Comparison of ENCODE assay signal across 9 cellular contexts in genomic region chr13:98535501-98536357, GRCh38. TPM values are rescaled to one million over a fixed set of nuclear protein-coding genes. Genes with fewer than 3 reads are reported as not detected.
A peak's percentile ranks its signal among the peaks of the same experiment; 100 is the strongest.
DNase-seq lines count a peak whose midpoint lies in the region; ATAC-seq, FAIRE-seq and TF ChIP-seq lines count a peak whose summit lies in the region.
"Had no signal": no experiment of that assay in that cellular context is flagged by ENCODE, and none has a peak within 500 bp of the region (broad histone marks: within the 10 kb centered on the region; RNA-seq: fewer than 3 reads in every experiment).

No MANE protein-coding gene starts in this region.

- peak overlapping the region; percentile 13 for H3K27ac Mint-ChIP-seq in activated T-helper 1 cell treated with anti-CD3 and anti-CD28 coated beads, Interleukin-12 subunit alpha, Interleukin-12 subunit beta, Interleukin-2, Interleukin-4 antibody, amounts not matched to agents 30 ng/mL and 10 ng/mL and 1 ng/mL, durations not matched to agents 14 hours and 24 hours and 36 hours

- H3K4me3 ChIP-seq in HEK293 (ENCODE audit: low read depth, low read length) (no peak overlapping the region), small intestine (ENCODE audit: low read depth in 1 of 2, low read length in 2 of 2) (no peak overlapping the region)

- H3K4me1 ChIP-seq in HEK293 (ENCODE audit: control insufficient read depth, insufficient read depth, low read length) (no peaks in the 10 kb centered on the region), small intestine (ENCODE audit: control insufficient read depth in 2 of 2, insufficient read depth in 1 of 2, low read depth in 1 of 2, low read length in 1 of 2) (peaks cover 18 to 23% of the 10 kb centered on the region in 2 donors)

- H3K4me3 Mint-ChIP-seq in activated T-helper 1 cell treated with anti-CD3 and anti-CD28 coated beads, Interleukin-12 subunit alpha, Interleukin-12 subunit beta, Interleukin-2, Interleukin-4 antibody, amounts not matched to agents 30 ng/mL and 10 ng/mL and 1 ng/mL, durations not matched to agents 14 hours and 24 hours and 36 hours = no peak overlapping the region

- no peaks in the 10 kb centered on the region for H3K27me3 ChIP-seq in small intestine (ENCODE audit: control insufficient read depth in 2 of 2, insufficient read depth in 2 of 2, low read length in 2 of 2)

- no peaks in the 10 kb centered on the region for H3K9me3 ChIP-seq in HEK293 (ENCODE audit: control insufficient read depth, insufficient read depth, low read depth, low read length)
- no peaks in the 10 kb centered on the region for H3K9me3 ChIP-seq in small intestine (ENCODE audit: control insufficient read depth, low read depth)

- DNase-seq in activated T-helper 1 cell treated with anti-CD3 and anti-CD28 coated beads, Interleukin-12 subunit alpha, Interleukin-12 subunit beta, Interleukin-2, Interleukin-4 antibody, amounts not matched to agents 30 ng/mL and 10 ng/mL and 1 ng/mL, durations not matched to agents 14 hours and 24 hours and 36 hours (ENCODE audit: low spot score) = no peak
- DNase-seq in left ventricle myocardium superior = no peak
- DNase-seq in small intestine = peak; percentile 66
- no peak for DNase-seq in hepatic stellate cell (ENCODE audit: low spot score)
- no peak for DNase-seq in T-helper 9 cell
- DNase-seq: activated CD4-positive, alpha-beta T cell treated with anti-CD3 and anti-CD28 coated beads for 1 hour had no signal

- POLR2A ChIA-PET in HEK293 (lab: Yijun Ruan, JAX) = interaction anchor here (1.1 kb wide), 1 partner anchor 51 kb away, joined by 3 read pairs; no protein-coding TSS in a partner anchor

- intact Hi-C loops in activated T-helper 1 cell treated with anti-CD3 and anti-CD28 coated beads, Interleukin-12 subunit alpha, Interleukin-12 subunit beta, Interleukin-2, Interleukin-4 antibody, amounts not matched to agents 30 ng/mL and 10 ng/mL and 1 ng/mL, durations not matched to agents 14 hours and 24 hours and 36 hours (cut with micrococcal nuclease) = no loop called here
- intact Hi-C loops in left ventricle myocardium superior (cut with micrococcal nuclease) = no loop called here

- H3K36me3 Mint-ChIP-seq in activated T-helper 1 cell treated with anti-CD3 and anti-CD28 coated beads, Interleukin-12 subunit alpha, Interleukin-12 subunit beta, Interleukin-2, Interleukin-4 antibody, amounts not matched to agents 30 ng/mL and 10 ng/mL and 1 ng/mL, durations not matched to agents 14 hours and 24 hours and 36 hours (ENCODE audit: low read depth) = peaks cover 17% of the 10 kb centered on the region

- TF ChIP-seq POLR2A in GM18505 (IDR thresholded peaks at IDR 0.05; ENCODE audit: borderline replicate concordance, extremely low read depth, insufficient read depth, insufficient read length) = no peak

- no peaks in the 10 kb centered on the region for H3K36me3 ChIP-seq in HEK293 (ENCODE audit: control insufficient read depth in 2 of 2, insufficient read depth in 1 of 2, low read length in 2 of 2)
- no peaks in the 10 kb centered on the region for H3K36me3 ChIP-seq in small intestine (ENCODE audit: control insufficient read depth in 2 of 2, insufficient read depth in 2 of 2, low read length in 2 of 2)

- no peak for TF ChIP-seq CTCF in HEK293 (tag by site-specific recombination; IDR thresholded peaks at IDR 0.05)

- H3K27me3 Mint-ChIP-seq in activated T-helper 1 cell treated with anti-CD3 and anti-CD28 coated beads, Interleukin-12 subunit alpha, Interleukin-12 subunit beta, Interleukin-2, Interleukin-4 antibody, amounts not matched to agents 30 ng/mL and 10 ng/mL and 1 ng/mL, durations not matched to agents 14 hours and 24 hours and 36 hours (ENCODE audit: insufficient read depth) = no peaks in the 10 kb centered on the region

- peak; percentile 42 for ATAC-seq in left ventricle myocardium superior
- ATAC-seq in GM18505 (IDR thresholded peaks at IDR 0.05; ENCODE audit: unreplicated experiment) = no peak

- 34 to 44% (median 40%) methylated on average over 13 of the region's 13 CpGs for WGBS in small intestine, 3 donors

- H3K27ac ChIP-seq in HEK293 (ENCODE audit: extremely low read depth, low read depth, low read length) (no peak overlapping the region), small intestine (ENCODE audit: low read depth in 1 of 2, low read length in 1 of 2) (peak overlapping the region; percentile 61 to 73)
- H3K27ac ChIP-seq: KMS-11 had no signal

- peaks cover 82% of the 10 kb centered on the region for H3K4me1 Mint-ChIP-seq in activated T-helper 1 cell treated with anti-CD3 and anti-CD28 coated beads, Interleukin-12 subunit alpha, Interleukin-12 subunit beta, Interleukin-2, Interleukin-4 antibody, amounts not matched to agents 30 ng/mL and 10 ng/mL and 1 ng/mL, durations not matched to agents 14 hours and 24 hours and 36 hours (ENCODE audit: low read depth)

- H3K9me3 Mint-ChIP-seq in activated T-helper 1 cell treated with anti-CD3 and anti-CD28 coated beads, Interleukin-12 subunit alpha, Interleukin-12 subunit beta, Interleukin-2, Interleukin-4 antibody, amounts not matched to agents 30 ng/mL and 10 ng/mL and 1 ng/mL, durations not matched to agents 14 hours and 24 hours and 36 hours = no peaks in the 10 kb centered on the region

- FAIRE-seq in small intestine (lab: Jason Lieb, UNC) = no peak

- CTCF ChIA-PET in HEK293 (lab: Yijun Ruan, JAX) = interaction anchor here (0.6 kb wide), 1 partner anchor 11 kb away, joined by 3 read pairs; no protein-coding TSS in a partner anchor

TF ChIP-seq in HEK293, 187 proteins besides CTCF, POLR2A, EP300 and RAD21:
- TF ChIP-seq ZNF518A (tag by site-specific recombination; conservative IDR thresholded peaks at IDR 0.05; ENCODE audit: low read depth) (no peak), ZIC2 (tag by site-specific recombination; IDR thresholded peaks at IDR 0.05) (peak; percentile 14; the same call in 1 of the 2 replicates)

RNA-seq across cellular contexts. Expression of gene STK24, which starts 41.2 kb away (rescaled TPM):
- 135 and 139 TPM in 2 replicates for total RNA-seq in activated T-helper 1 cell treated with anti-CD3 and anti-CD28 coated beads, Interleukin-12 subunit alpha, Interleukin-12 subunit beta, Interleukin-2, Interleukin-4 antibody, amounts not matched to agents 30 ng/mL and 10 ng/mL and 1 ng/mL, durations not matched to agents 14 hours and 24 hours and 36 hours
- 71.7 TPM for total RNA-seq in left ventricle myocardium superior
- 100 to 1,000 TPM in 2 of 3 donors, 10 to 100 TPM in 1; 71.4 to 116 (median 114) TPM for polyA plus RNA-seq in small intestine
